In genomic region chr7:28328822-28329615, GRCh38 we compare ENCODE assay signal across 1 cellular context.
TF ChIP-seq lines count a peak whose summit lies in the region.

No MANE protein-coding gene starts in this region.

TF ChIP-seq in GM23338, 12 proteins besides CTCF, POLR2A, EP300 and RAD21 (continued from another document):
- TF ChIP-seq ZNF462 (CRISPR knock-in tag; IDR thresholded peaks at IDR 0.05) = no peak
- no peak for TF ChIP-seq ZNF331 (CRISPR knock-in tag; IDR thresholded peaks at IDR 0.05; ENCODE audit: low read depth)
